1 cellular context compared by ENCODE assay signal in the genomic region with DNA sequence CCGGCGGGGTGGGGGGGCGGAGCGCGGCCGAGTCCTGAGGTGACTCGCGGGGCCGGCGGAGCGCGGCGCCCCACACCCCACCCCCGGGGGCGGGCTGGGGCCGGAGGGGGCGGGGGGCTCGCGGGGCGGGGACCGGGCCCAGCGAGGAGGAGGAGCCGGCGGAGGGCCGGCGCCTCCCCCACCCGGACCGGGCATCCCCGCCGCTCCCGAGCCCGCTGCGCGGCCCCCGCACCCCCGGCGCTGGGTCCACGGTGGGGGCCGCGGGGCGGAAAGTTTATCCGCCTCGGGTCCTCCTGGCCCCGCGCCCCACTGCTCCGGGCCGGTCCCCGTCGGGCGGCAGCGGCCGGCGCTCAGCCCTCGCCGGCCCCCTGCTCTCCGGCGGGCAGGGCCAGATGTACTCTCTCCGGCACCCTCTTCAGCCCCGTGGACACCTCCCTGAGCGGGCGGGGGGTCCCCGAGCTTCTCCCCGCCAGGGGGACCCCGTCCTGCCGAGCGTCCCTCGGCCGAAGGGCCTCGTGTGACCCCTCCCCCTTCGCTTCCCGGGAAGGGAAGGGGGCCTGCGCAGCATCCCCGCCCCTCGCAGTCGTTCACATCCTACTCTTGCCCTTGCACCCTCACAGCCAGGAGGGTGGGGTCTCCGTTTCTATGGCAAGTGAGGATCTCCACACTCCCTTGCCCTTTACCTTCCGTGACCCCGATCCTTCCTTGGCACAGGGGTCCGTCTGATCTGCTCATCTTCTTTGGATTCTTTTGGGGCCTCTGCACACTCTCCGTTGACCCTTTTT.
TF ChIP-seq lines count a peak whose summit lies in the region.

No MANE protein-coding gene starts in this region.

TF ChIP-seq in K562, 482 proteins besides CTCF, POLR2A, EP300 and RAD21 (continued from another document):
- TF ChIP-seq CREB3L1 (IDR thresholded peaks at IDR 0.05; ENCODE audit: borderline replicate concordance, low read depth): 0 out of 2 replicates have a peak, but pooled peaks have one; percentile 32
- no peak for TF ChIP-seq GTF2B (IDR thresholded peaks at IDR 0.05; ENCODE audit: extremely low read depth, insufficient read length)
- no peak for TF ChIP-seq SRSF3 (IDR thresholded peaks at IDR 0.05; ENCODE audit: insufficient read depth, low read length)
- no peak for TF ChIP-seq HIVEP1 (CRISPR knock-in tag; IDR thresholded peaks at IDR 0.05)
- TF ChIP-seq ZBTB7A (IDR thresholded peaks at IDR 0.05; ENCODE audit: borderline replicate concordance, control insufficient read depth, low read depth, low read length): peak; percentile 80
- TF ChIP-seq GATAD2B (IDR thresholded peaks at IDR 0.05; ENCODE audit: borderline replicate concordance): 0 out of 2 replicates have a peak, but pooled peaks have one; percentile 5
- TF ChIP-seq NRF1 (conservative IDR thresholded peaks at IDR 0.05 in 1 of 2, IDR thresholded peaks at IDR 0.05 in 1 of 2): peak; percentile 66 to 69
TF ChIP-seq in K562: peak in this region for 21.
